Comparison of ENCODE assay signal across 24 cellular contexts in genomic region chr15:75943246-75943645, GRCh38. TPM values are rescaled to one million over a fixed set of nuclear protein-coding genes. Genes with fewer than 3 reads are reported as not detected.
DNase-seq lines count a peak whose midpoint lies in the region; ATAC-seq, FAIRE-seq and TF ChIP-seq lines count a peak whose summit lies in the region.
"Had no signal": no experiment of that assay in that cellular context is flagged by ENCODE, and none has a peak within 500 bp of the region (broad histone marks: within the 10 kb centered on the region; RNA-seq: fewer than 3 reads in every experiment).

No MANE protein-coding gene starts in this region.

- H3K27me3 ChIP-seq in HepG2 (ENCODE audit: control insufficient read depth in 1 of 2, insufficient read depth in 2 of 2, low read length in 2 of 2) (no peaks in the 10 kb centered on the region), right lobe of liver (no peaks in the 10 kb centered on the region)
- H3K27me3 ChIP-seq: BLaER1 treated with 17β-estradiol and CSF1 and Interleukin-3, amounts not matched to agents 10 nM and 100 nM had no signal

- H3K27me3 Mint-ChIP-seq in WTC11 (ENCODE audit: low read depth), result no peaks in the 10 kb centered on the region; the same call in none of the 2 replicates
- H3K27me3 Mint-ChIP-seq in activated CD4-positive, alpha-beta T cell treated with anti-CD3 and anti-CD28 coated beads for 36 hours, result peaks cover 14% of the 10 kb centered on the region

- TF ChIP-seq CTCF in HepG2 (CRISPR knock-in tag; IDR thresholded peaks at IDR 0.05) (no peak), right lobe of liver (IDR thresholded peaks at IDR 0.05) (no peak), WTC11 (IDR thresholded peaks at IDR 0.05) (no peak)

- H3K4me2 ChIP-seq in HepG2 (ENCODE audit: low read depth, low read length), result no peak overlapping the region
- H3K4me2 ChIP-seq: A549 had no signal

- H3K9me3 ChIP-seq in HepG2 (ENCODE audit: low read length), result no peaks in the 10 kb centered on the region
- no peaks in the 10 kb centered on the region for H3K9me3 ChIP-seq in right lobe of liver
- H3K9me3 ChIP-seq: A549 had no signal

- POLR2A ChIA-PET in HepG2 (lab: Yijun Ruan, JAX), result no interaction called here
- POLR2A ChIA-PET in WTC11 (lab: Charles Lee), result no interaction called here
- POLR2A ChIA-PET in activated CD4-positive, alpha-beta T cell treated with anti-CD3 and anti-CD28 coated beads for 36 hours (lab: Charles Lee), result no interaction called here

- intact Hi-C loops in HepG2 (cut with micrococcal nuclease; ENCODE audit: unreplicated experiment) (no loop called here), right lobe of liver (cut with DNase I) (no loop called here)
- intact Hi-C loops in activated CD4-positive, alpha-beta T cell treated with anti-CD3 and anti-CD28 coated beads for 36 hours (cut with DNase I, micrococcal nuclease), result no loop called here

- in situ Hi-C loops in HepG2 (cut with HindIII; ENCODE audit: extremely low pct_ligation_motif_present, low pct_unique_long_range_greater_than_20kb), result no loop called here

- ATAC-seq in HepG2 (peak; percentile 22; the same call in 1 of the 3 replicates), right lobe of liver (no peak), WTC11 (no peak)
- no peak for ATAC-seq in activated CD4-positive, alpha-beta T cell treated with anti-CD3 and anti-CD28 coated beads for 36 hours

- peak overlapping the region; percentile 25; the same call in 1 of the 2 replicates for H3K27ac Mint-ChIP-seq in WTC11
- no peak overlapping the region for H3K27ac Mint-ChIP-seq in activated CD4-positive, alpha-beta T cell treated with anti-CD3 and anti-CD28 coated beads for 36 hours
- H3K27ac Mint-ChIP-seq: CD4-positive, alpha-beta T cell; CD8-positive, alpha-beta memory T cell had no signal

- peaks cover 29% of the 10 kb centered on the region for H3K36me3 Mint-ChIP-seq in WTC11
- peaks cover 5% of the 10 kb centered on the region for H3K36me3 Mint-ChIP-seq in activated CD4-positive, alpha-beta T cell treated with anti-CD3 and anti-CD28 coated beads for 36 hours (ENCODE audit: low read depth)

- no peaks in the 10 kb centered on the region for H3K4me1 Mint-ChIP-seq in WTC11
- no peaks in the 10 kb centered on the region for H3K4me1 Mint-ChIP-seq in activated CD4-positive, alpha-beta T cell treated with anti-CD3 and anti-CD28 coated beads for 36 hours
- H3K4me1 Mint-ChIP-seq: CD8-positive, alpha-beta memory T cell had no signal

- H3K36me3 ChIP-seq in HepG2 (replicated peaks in 1 of 2; ENCODE audit: control insufficient read depth in 1 of 2, insufficient read depth in 2 of 2, low read length in 2 of 2) (no peaks in the 10 kb centered on the region), right lobe of liver (no peaks in the 10 kb centered on the region)
- H3K36me3 ChIP-seq: BE2C had no signal

- no peaks in the 10 kb centered on the region for H3K79me2 ChIP-seq in HepG2 (ENCODE audit: insufficient read depth, low read length)

- no peak for FAIRE-seq in HepG2 (lab: Jason Lieb, UNC)
- FAIRE-seq: D721Med, GM12891, GM18507 had no signal

- no peak overlapping the region for H3K27ac ChIP-seq in HepG2 (ENCODE audit: extremely low read length, insufficient read depth, low read length)
- H3K27ac ChIP-seq in right lobe of liver, result no peak overlapping the region
- H3K27ac ChIP-seq: A549 had no signal

- no peak for DNase-seq in HepG2 (ENCODE audit: low spot score)
- no peak for DNase-seq in right lobe of liver
- no peak for DNase-seq in WTC11 (ENCODE audit: low spot score)
- peak in 1 of 2 experiments; percentile 5 for DNase-seq in erythroblast (lab: John Stamatoyannopoulos, UW)
- DNase-seq in activated CD4-positive, alpha-beta T cell treated with anti-CD3 and anti-CD28 coated beads for 4 hours, result no peak
- DNase-seq in activated CD4-positive, alpha-beta T cell treated with anti-CD3 and anti-CD28 coated beads for 36 hours, result no peak
- DNase-seq: 8988T; ACHN; AML-193; BE2C; CD4-positive, alpha-beta T cell; CD8-positive, alpha-beta memory T cell; DMS 273 treated with DMSO at 0.1 percent for 48 hours; DMS53; DMS79 treated with DMSO at 0.1 percent for 48 hours; GF-D8; GOT3; HCEC 1CT had no signal

- no peak for TF ChIP-seq RAD21 in HepG2 (CRISPR knock-in tag; IDR thresholded peaks at IDR 0.05)

- WGBS in HepG2 (ENCODE audit: low lambda C conversion rate), result 82% methylated on average over 5 of the region's 5 CpGs
- WGBS in right lobe of liver (ENCODE audit: insufficient coverage, low coverage, low lambda C conversion rate, missing lambda C conversion rate), result 75% methylated on average over 5 of the region's 5 CpGs

- H3K9me3 Mint-ChIP-seq in WTC11, result peaks cover 42% of the 10 kb centered on the region
- peaks cover 14% of the 10 kb centered on the region for H3K9me3 Mint-ChIP-seq in activated CD4-positive, alpha-beta T cell treated with anti-CD3 and anti-CD28 coated beads for 36 hours (ENCODE audit: low read depth)

- H3K4me3 ChIP-seq in HepG2 (replicated peaks in 1 of 3; ENCODE audit: insufficient read depth in 1 of 3, low read depth in 2 of 3, low read length in 3 of 3), result no peak overlapping the region
- H3K4me3 ChIP-seq in right lobe of liver, result no peak overlapping the region
- H3K4me3 ChIP-seq: A549; BLaER1 treated with 17β-estradiol and CSF1 and Interleukin-3, amounts not matched to agents 10 nM and 100 nM had no signal

- no peak for TF ChIP-seq POLR2A in HepG2 (IDR thresholded peaks at IDR 0.05; ENCODE audit: insufficient read depth in 1 of 2, low read depth in 2 of 2, low read length in 2 of 2)
- TF ChIP-seq POLR2A in right lobe of liver (IDR thresholded peaks at IDR 0.05), result no peak
- peak; percentile 14 for TF ChIP-seq POLR2A in erythroblast (IDR thresholded peaks at IDR 0.05; ENCODE audit: low read length)

- no peaks in the 10 kb centered on the region for H4K20me1 ChIP-seq in HepG2 (ENCODE audit: insufficient read depth, low read length)
- H4K20me1 ChIP-seq: BLaER1 treated with 17β-estradiol and CSF1 and Interleukin-3, amounts not matched to agents 10 nM and 100 nM had no signal

- no peak overlapping the region for H2AFZ ChIP-seq in HepG2 (ENCODE audit: low read length)

- no peak overlapping the region for H3K9ac ChIP-seq in HepG2 (ENCODE audit: insufficient read depth, low read depth, low read length)
- H3K9ac ChIP-seq: BLaER1 treated with 17β-estradiol and CSF1 and Interleukin-3, amounts not matched to agents 10 nM and 100 nM had no signal

- BruUV-seq in HepG2 (replicated peaks; lab: Mats Ljungman, UMichigan), result no TSS peak

- CTCF ChIA-PET in HepG2 (lab: Yijun Ruan, JAX; ENCODE audit: low intra/inter-chr PET ratio, low total read pairs) (no interaction called here), WTC11 (lab: Charles Lee) (no interaction called here)
- CTCF ChIA-PET in activated CD4-positive, alpha-beta T cell treated with anti-CD3 and anti-CD28 coated beads for 36 hours (lab: Charles Lee), result no interaction called here

- no peak for TF ChIP-seq EP300 in HepG2 (IDR thresholded peaks at IDR 0.05; ENCODE audit: low read depth in 2 of 2, low read length in 2 of 2)
- TF ChIP-seq EP300 in HepG2 (CRISPR knock-in tag; IDR thresholded peaks at IDR 0.05; ENCODE audit: borderline replicate concordance), result no peak

- H3K4me1 ChIP-seq in HepG2 (ENCODE audit: insufficient read depth, low read length) (no peaks in the 10 kb centered on the region; the same call in 1 of the 2 replicates), right lobe of liver (no peaks in the 10 kb centered on the region)
- H3K4me1 ChIP-seq: BE2C had no signal

- no peak overlapping the region for H3K4me3 Mint-ChIP-seq in WTC11
- no peak overlapping the region for H3K4me3 Mint-ChIP-seq in activated CD4-positive, alpha-beta T cell treated with anti-CD3 and anti-CD28 coated beads for 36 hours
- H3K4me3 Mint-ChIP-seq: CD14-positive monocyte; CD4-positive, alpha-beta T cell; CD8-positive, alpha-beta memory T cell had no signal

TF ChIP-seq in HepG2, 621 proteins besides CTCF, POLR2A, EP300 and RAD21:
- TF ChIP-seq REXO4 (CRISPR knock-in tag; IDR thresholded peaks at IDR 0.05; ENCODE audit: borderline replicate concordance) (no peak), PAF1 (CRISPR knock-in tag; IDR thresholded peaks at IDR 0.05) (0 out of 2 replicates have a peak, but pooled peaks have one; percentile 65)
TF ChIP-seq in HepG2: peak in this region for 1.

TF ChIP-seq in WTC11, 78 proteins besides CTCF, POLR2A, EP300 and RAD21 (continues in another document):
- no peak for TF ChIP-seq ZNF263 (CRISPR knock-in tag; IDR thresholded peaks at IDR 0.05; ENCODE audit: low read depth)
- no peak for TF ChIP-seq MXD4 (CRISPR knock-in tag; IDR thresholded peaks at IDR 0.05; ENCODE audit: borderline replicate concordance)

RNA-seq across cellular contexts. Expression of gene FBXO22, which starts 39.6 kb away (rescaled TPM):
- total RNA-seq in HepG2 (2016; rRNA removed; fragmentation: Illumina TruSeq; extraction: Trizol), result 112 and 179 TPM in 2 replicates
- 21.5 and 24.9 TPM in 2 replicates for total RNA-seq in HepG2 (2016; cell fraction: cytosol; rRNA removed; fragmentation: Illumina TruSeq; extraction: Trizol; ENCODE audit: low read depth)
- total RNA-seq in HepG2 (2016; cell fraction: insoluble cytoplasmic fraction; rRNA removed; fragmentation: Illumina TruSeq; extraction: Trizol), result 120 and 197 TPM in 2 replicates
- total RNA-seq in HepG2 (2016; cell fraction: membrane; rRNA removed; fragmentation: Illumina TruSeq; extraction: Trizol), result 48.5 and 56.0 TPM in 2 replicates
- 74.1 and 87.3 TPM in 2 replicates for total RNA-seq in HepG2 (2016; cell fraction: nucleus; rRNA removed; fragmentation: Illumina TruSeq; extraction: Trizol)
- polyA plus RNA-seq in HepG2 (2011; rRNA removed), result 42.5 and 45.7 TPM in 2 replicates
- 29.7 and 36.0 TPM in 2 replicates for polyA plus RNA-seq in HepG2 (2011; cell fraction: cytosol; rRNA removed)
- polyA plus RNA-seq in HepG2 (2011; cell fraction: nucleus; rRNA removed), result 27.8 and 32.3 TPM in 2 replicates
- 49.1 and 62.3 TPM in 2 replicates for polyA plus RNA-seq in HepG2 (2012)
- polyA plus RNA-seq in HepG2 (2016; cell fraction: cytosol; fragmentation: Illumina TruSeq; extraction: Trizol; ENCODE audit: low read depth), result 22.4 and 27.7 TPM in 2 replicates
- 149 and 155 TPM in 2 replicates for polyA plus RNA-seq in HepG2 (2016; cell fraction: insoluble cytoplasmic fraction; fragmentation: Illumina TruSeq; extraction: Trizol; ENCODE audit: low read depth)
- 36.1 and 39.4 TPM in 2 replicates for polyA plus RNA-seq in HepG2 (2016; cell fraction: membrane; fragmentation: Illumina TruSeq; extraction: Trizol; ENCODE audit: low read depth)
- 78.1 and 88.1 TPM in 2 replicates for polyA plus RNA-seq in HepG2 (2016; cell fraction: nucleus; fragmentation: Illumina TruSeq; extraction: Trizol; ENCODE audit: insufficient read depth, low read depth)
- 79.9 and 90.6 TPM in 2 replicates for polyA minus RNA-seq in HepG2 (2011; rRNA and poly(A)+ RNA removed; ENCODE audit: low replicate concordance)
- polyA minus RNA-seq in HepG2 (2011; cell fraction: cytosol; rRNA and poly(A)+ RNA removed), result 46.8 and 48.9 TPM in 2 replicates
- polyA minus RNA-seq in HepG2 (2011; cell fraction: nucleus; rRNA and poly(A)+ RNA removed), result 61.4 and 66.2 TPM in 2 replicates
- 10 to 100 TPM; 17.3 to 26.6 (median 20.0) TPM for total RNA-seq in right lobe of liver
- total RNA-seq in WTC11 (2021), result 90.3 to 95.7 TPM (median 90.9 TPM) in 3 replicates
- total RNA-seq in activated CD4-positive, alpha-beta T cell treated with anti-CD3 and anti-CD28 coated beads for 36 hours, result 10 to 100 TPM; 51.4 to 59.2 TPM
